ENCODE assay signal across 8 cellular contexts in genomic region chr13:101627556-101627943, GRCh38.
A peak's percentile ranks its signal among the peaks of the same experiment; 100 is the strongest.
DNase-seq lines count a peak whose midpoint lies in the region; ATAC-seq and TF ChIP-seq lines count a peak whose summit lies in the region.

No MANE protein-coding gene starts in this region.

- no peaks in the 10 kb centered on the region for H3K27me3 Mint-ChIP-seq in immature natural killer cell (ENCODE audit: low read depth in 3 of 3)

- intact Hi-C loops in uterus (cut with DNase I; ENCODE audit: low total_unique reads) = no loop called here

- in situ Hi-C loops in ACHN (cut with HindIII; ENCODE audit: low pct_ligation_motif_present, low pct_unique_long_range_greater_than_20kb, low sequenced_read_pairs) = no loop called here

- no peak for TF ChIP-seq CTCF in uterus (IDR thresholded peaks at IDR 0.05)

- peak overlapping the region in 1 of 2 donors; percentile 24 for H3K4me3 ChIP-seq in uterus

- H3K27ac ChIP-seq in uterus = no peak overlapping the region

- H3K36me3 Mint-ChIP-seq in immature natural killer cell = no peaks in the 10 kb centered on the region

- H3K4me3 Mint-ChIP-seq in immature natural killer cell = peak overlapping the region; percentile 34 to 79 (median 62)

- H3K27me3 ChIP-seq in uterus = no peaks in the 10 kb centered on the region

- H3K9me3 ChIP-seq in uterus = no peaks in the 10 kb centered on the region

- no peaks in the 10 kb centered on the region for H3K9me3 Mint-ChIP-seq in immature natural killer cell

- H3K27ac Mint-ChIP-seq in immature natural killer cell = peak overlapping the region; percentile 71 to 87 (median 77)

- TF ChIP-seq POLR2A in uterus (IDR thresholded peaks at IDR 0.05) = no peak

- peak; percentile 46 for ATAC-seq in HG02571 (IDR thresholded peaks at IDR 0.05; ENCODE audit: unreplicated experiment)

- DNase-seq in NCI-H510A treated with DMSO at 0.1 percent for 48 hours (lab: John Stamatoyannopoulos, UW) = peak; percentile 25
- no peak for DNase-seq in NCI-H510A (lab: John Stamatoyannopoulos, UW)
- DNase-seq in NCI-H345 (lab: John Stamatoyannopoulos, UW) = peak; percentile 20
- no peak for DNase-seq in immature natural killer cell
- no peak for DNase-seq in ACHN
- no peak for DNase-seq in cerebellar cortex (ENCODE audit: low spot score)
- no peak for DNase-seq in uterus

- peaks cover 40 to 54% of the 10 kb centered on the region in 2 donors for H3K4me1 Mint-ChIP-seq in immature natural killer cell

- H3K36me3 ChIP-seq in uterus = no peaks in the 10 kb centered on the region

- no peaks in the 10 kb centered on the region for H3K4me1 ChIP-seq in uterus

Comparison
In these comparisons a context has a peak if more than half of its experiments do, and no peak if none do; other contexts are left out.
1. DNase-seq: peak in NCI-H510A treated with DMSO at 0.1 percent for 48 hours (single experiment) and NCI-H345 (single experiment); none in NCI-H510A (single experiment), immature natural killer cell (0 of 3), ACHN (single experiment), cerebellar cortex (single experiment) and uterus (0 of 2).